Comparison of ENCODE assay signal across 19 cellular contexts in genomic region chr2:45964945-45965344, GRCh38.
DNase-seq lines count a peak whose midpoint lies in the region; ATAC-seq and TF ChIP-seq lines count a peak whose summit lies in the region.
"Had no signal": no experiment of that assay in that cellular context is flagged by ENCODE, and none has a peak within 500 bp of the region (broad histone marks: within the 10 kb centered on the region; RNA-seq: fewer than 3 reads in every experiment).

No MANE protein-coding gene starts in this region.

- H3K4me3 Mint-ChIP-seq in endothelial cell (ENCODE audit: unreplicated experiment): no peak overlapping the region
- H3K4me3 Mint-ChIP-seq: activated naive CD8-positive, alpha-beta T cell treated with anti-CD3 and anti-CD28 coated beads, Interleukin-2, amount 50 U/mL, for 24 hours; GM23338; immature natural killer cell; stimulated activated effector memory CD8-positive, alpha-beta T cell treated with anti-CD3 and anti-CD28 coated beads, Interleukin-12 subunit alpha, Interleukin-12 subunit beta, amount 100 ng/mL, for 72 hours had no signal

- no peak overlapping the region for H3K9ac ChIP-seq in BLaER1 treated with 17β-estradiol and CSF1 and Interleukin-3, amounts not matched to agents 10 nM and 100 nM

- H3K27me3 ChIP-seq in BLaER1 treated with 17β-estradiol and CSF1 and Interleukin-3, amounts not matched to agents 10 nM and 100 nM: no peaks in the 10 kb centered on the region
- H3K27me3 ChIP-seq in PC-9 (ENCODE audit: insufficient read depth, low read depth): no peaks in the 10 kb centered on the region
- H3K27me3 ChIP-seq in osteoblast (ENCODE audit: insufficient read depth, low read length): no peaks in the 10 kb centered on the region
- H3K27me3 ChIP-seq: hepatocyte had no signal

- peaks cover 29% of the 10 kb centered on the region for H3K4me1 Mint-ChIP-seq in endothelial cell (ENCODE audit: unreplicated experiment)

- intact Hi-C loops in PC-9 (cut with micrococcal nuclease; ENCODE audit: unreplicated experiment): loop anchor here (1.0 to 2.0 kb wide), 3 partner anchors 18 to 29 kb away; no protein-coding TSS in a partner anchor

- DNase-seq in PC-9 (no peak), endothelial cell (ENCODE audit: low spot score) (no peak), osteoblast (ENCODE audit: insufficient read length, low spot score, missing footprints) (no peak), NCI-H69 (lab: John Stamatoyannopoulos, UW) (no peak), SIG-M5 (lab: John Stamatoyannopoulos, UW) (no peak)
- DNase-seq: activated CD4-positive, CD25-positive, alpha-beta regulatory T cell treated with anti-CD3 and anti-CD28 coated beads, Interleukin-2, amount 50 U/mL, for 72 hours; activated gamma-delta T cell; immature natural killer cell; naive thymus-derived CD8-positive, alpha-beta T cell; NCI-H2227 treated with DMSO at 0.1 percent for 48 hours; NCI-H82; stimulated activated CD4-positive, alpha-beta T cell treated with anti-CD3 and anti-CD28 coated beads, Interleukin-2, amount 100 ng/mL, for 48 hours had no signal

- no peaks in the 10 kb centered on the region for H3K36me3 Mint-ChIP-seq in endothelial cell (ENCODE audit: low read depth, unreplicated experiment)
- H3K36me3 Mint-ChIP-seq: immature natural killer cell; stimulated activated effector memory CD8-positive, alpha-beta T cell treated with anti-CD3 and anti-CD28 coated beads, Interleukin-12 subunit alpha, Interleukin-12 subunit beta, amount 100 ng/mL, for 72 hours had no signal

- H3K27me3 Mint-ChIP-seq in endothelial cell (ENCODE audit: unreplicated experiment): no peaks in the 10 kb centered on the region
- H3K27me3 Mint-ChIP-seq: activated naive CD8-positive, alpha-beta T cell treated with anti-CD3 and anti-CD28 coated beads, Interleukin-2, amount 50 U/mL, for 24 hours had no signal

- CTCF ChIA-PET in PC-9 (lab: Charles Lee): no interaction called here

- H3K4me2 ChIP-seq in BLaER1 treated with 17β-estradiol and CSF1 and Interleukin-3, amounts not matched to agents 10 nM and 100 nM: peak overlapping the region; percentile 32 to 80 (median 64)
- peak overlapping the region; percentile 36 for H3K4me2 ChIP-seq in PC-9
- H3K4me2 ChIP-seq in osteoblast (ENCODE audit: insufficient read depth, low read length): peak overlapping the region; percentile 4
- H3K4me2 ChIP-seq: GM23338, hepatocyte, smooth muscle cell had no signal

- H3K4me3 ChIP-seq in BLaER1 treated with 17β-estradiol and CSF1 and Interleukin-3, amounts not matched to agents 10 nM and 100 nM: no peak overlapping the region
- H3K4me3 ChIP-seq in PC-9 (no peak overlapping the region), osteoblast (ENCODE audit: insufficient read depth, low read length) (no peak overlapping the region)
- H3K4me3 ChIP-seq: GM23338, hepatocyte, smooth muscle cell had no signal

- POLR2A ChIA-PET in PC-9 (lab: Charles Lee; ENCODE audit: unreplicated experiment): interaction anchor here (0.5 to 1.1 kb wide), 3 partner anchors 19 to 1342 kb away, joined by 3 to 9 read pairs (median 6); no protein-coding TSS in a partner anchor

- TF ChIP-seq CTCF in PC-9 (conservative IDR thresholded peaks at IDR 0.05) (no peak), endothelial cell (IDR thresholded peaks at IDR 0.05; ENCODE audit: unreplicated experiment) (no peak), osteoblast (IDR thresholded peaks at IDR 0.05; ENCODE audit: extremely low read depth, low read depth, low read length) (no peak)

- no peaks in the 10 kb centered on the region for H3K9me3 Mint-ChIP-seq in endothelial cell (ENCODE audit: unreplicated experiment)
- H3K9me3 Mint-ChIP-seq: activated naive CD8-positive, alpha-beta T cell treated with anti-CD3 and anti-CD28 coated beads, Interleukin-2, amount 50 U/mL, for 24 hours; GM23338; immature natural killer cell; naive thymus-derived CD8-positive, alpha-beta T cell; stimulated activated effector memory CD8-positive, alpha-beta T cell treated with anti-CD3 and anti-CD28 coated beads, Interleukin-12 subunit alpha, Interleukin-12 subunit beta, amount 100 ng/mL, for 72 hours had no signal

- no peaks in the 10 kb centered on the region for H3K9me2 ChIP-seq in PC-9 (ENCODE audit: insufficient read depth)

- BruUV-seq in PC-9 (replicated peaks; lab: Mats Ljungman, UMichigan): no TSS peak

- peaks cover 29% of the 10 kb centered on the region for H3F3A ChIP-seq in PC-9 (ENCODE audit: insufficient read depth, low read depth)

- H4K20me1 ChIP-seq in BLaER1 treated with 17β-estradiol and CSF1 and Interleukin-3, amounts not matched to agents 10 nM and 100 nM: peaks cover 0 to 100% (median 93%) of the 10 kb centered on the region in 11 experiments; a peak in 14 of 22 replicates
- H4K20me1 ChIP-seq in PC-9 (ENCODE audit: insufficient read depth) (peaks cover 4% of the 10 kb centered on the region; the same call in 1 of the 2 replicates), osteoblast (ENCODE audit: insufficient read depth, low read length) (no peaks in the 10 kb centered on the region)

- 0 out of 22 replicates have a peak overlapping the region, but pooled peaks of 1 of the 11 experiments have one; percentile 5 for H3K27ac ChIP-seq in BLaER1 treated with 17β-estradiol and CSF1 and Interleukin-3, amounts not matched to agents 10 nM and 100 nM
- H3K27ac ChIP-seq in PC-9: no peak overlapping the region
- H3K27ac ChIP-seq in osteoblast (ENCODE audit: low read depth, low read length): no peak overlapping the region
- H3K27ac ChIP-seq: hepatocyte had no signal

- no peaks in the 10 kb centered on the region for H3K9me3 ChIP-seq in BLaER1 treated with 17β-estradiol and CSF1 and Interleukin-3, amounts not matched to agents 10 nM and 100 nM (replicated peaks in 1 of 11)
- H3K9me3 ChIP-seq in PC-9 (ENCODE audit: insufficient read depth, low read depth): no peaks in the 10 kb centered on the region
- H3K9me3 ChIP-seq in osteoblast (ENCODE audit: low read depth, low read length): no peaks in the 10 kb centered on the region

- H3K4me1 ChIP-seq in BLaER1 treated with 17β-estradiol and CSF1 and Interleukin-3, amounts not matched to agents 10 nM and 100 nM: peaks cover 16 to 95% (median 69%) of the 10 kb centered on the region in 10 experiments
- H3K4me1 ChIP-seq in PC-9 (replicated peaks; ENCODE audit: insufficient read depth) (peaks cover 52% of the 10 kb centered on the region), osteoblast (ENCODE audit: insufficient read depth, low read length) (peaks cover 59% of the 10 kb centered on the region)

- H3K27ac Mint-ChIP-seq in endothelial cell (ENCODE audit: unreplicated experiment): peak overlapping the region; percentile 50
- H3K27ac Mint-ChIP-seq: activated naive CD8-positive, alpha-beta T cell treated with anti-CD3 and anti-CD28 coated beads, Interleukin-2, amount 50 U/mL, for 24 hours; GM23338; stimulated activated effector memory CD8-positive, alpha-beta T cell treated with anti-CD3 and anti-CD28 coated beads, Interleukin-12 subunit alpha, Interleukin-12 subunit beta, amount 100 ng/mL, for 72 hours had no signal

- ATAC-seq in GM18861 (IDR thresholded peaks at IDR 0.05; ENCODE audit: unreplicated experiment): no peak
- ATAC-seq: activated naive CD8-positive, alpha-beta T cell treated with anti-CD3 and anti-CD28 coated beads, Interleukin-2, amount 50 U/mL, for 24 hours; GM23338; naive thymus-derived CD8-positive, alpha-beta T cell had no signal

- H3K36me3 ChIP-seq in BLaER1 treated with 17β-estradiol and CSF1 and Interleukin-3, amounts not matched to agents 10 nM and 100 nM: peaks cover 0 to 25% (median 4%) of the 10 kb centered on the region in 11 experiments; a peak in 6 of 22 replicates
- no peaks in the 10 kb centered on the region for H3K36me3 ChIP-seq in PC-9 (ENCODE audit: low read depth)
- no peaks in the 10 kb centered on the region for H3K36me3 ChIP-seq in osteoblast (ENCODE audit: insufficient read depth, low read length)

- H2AFZ ChIP-seq in PC-9 (no peak overlapping the region), osteoblast (ENCODE audit: low read length) (no peak overlapping the region)
- H2AFZ ChIP-seq: GM23338, hepatocyte had no signal

- H3K79me2 ChIP-seq in PC-9 (ENCODE audit: low read depth) (0 out of 2 replicates have a peak, but pooled peaks cover 16% of the 10 kb centered on the region), osteoblast (ENCODE audit: insufficient read depth, low read length) (no peaks in the 10 kb centered on the region)
- H3K79me2 ChIP-seq: hepatocyte had no signal

Comparison
In these comparisons a context has a peak if more than half of its experiments do, and no peak if none do; other contexts are left out.
1. H3K4me2 ChIP-seq: peak in every context shown above with its lines; median percentile 64 in BLaER1 treated with 17β-estradiol and CSF1 and Interleukin-3, amounts not matched to agents 10 nM and 100 nM; 36 in PC-9; 4 in osteoblast.